Comparison of ENCODE assay signal across 9 cellular contexts in the genomic region with DNA sequence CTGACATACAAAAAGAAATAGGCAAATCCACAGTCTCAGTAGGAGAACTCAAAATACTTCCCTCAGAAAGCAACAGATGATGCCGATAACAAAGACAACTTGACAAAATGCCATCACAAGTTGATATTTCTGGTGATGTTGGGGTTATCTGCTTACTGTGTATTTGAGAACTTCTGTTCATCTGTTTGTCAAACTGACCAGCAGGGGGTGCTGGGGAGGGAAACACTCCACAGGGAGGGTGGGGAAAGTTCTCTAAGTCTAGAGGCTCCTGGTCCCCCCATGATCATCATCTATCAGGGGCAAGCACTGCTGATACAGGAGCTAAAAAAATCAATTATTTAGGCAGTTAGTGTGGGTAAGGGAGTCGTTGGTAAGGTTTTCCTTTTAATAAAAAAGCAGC. TPM values are rescaled to one million over a fixed set of nuclear protein-coding genes. Genes with fewer than 3 reads are reported as not detected.
A peak's percentile ranks its signal among the peaks of the same experiment; 100 is the strongest.
DNase-seq lines count a peak whose midpoint lies in the region; ATAC-seq lines count a peak whose summit lies in the region.
"Had no signal": no experiment of that assay in that cellular context is flagged by ENCODE, and none has a peak within 500 bp of the region (broad histone marks: within the 10 kb centered on the region; RNA-seq: fewer than 3 reads in every experiment).

No MANE protein-coding gene starts in this region.

- ATAC-seq in activated CD4-positive, CD25-positive, alpha-beta regulatory T cell treated with anti-CD3 and anti-CD28 coated beads, Interleukin-2, amount 50 U/mL, for 24 hours = no peak
- peak; percentile 73 for ATAC-seq in HG03064 (IDR thresholded peaks at IDR 0.05; ENCODE audit: low read depth, unreplicated experiment)
- ATAC-seq in activated CD4-positive, alpha-beta T cell treated with anti-CD3 and anti-CD28 coated beads for 36 hours = peak; percentile 51
- no peak for ATAC-seq in HG03159 (IDR thresholded peaks at IDR 0.05; ENCODE audit: unreplicated experiment)

- H3K9me3 Mint-ChIP-seq in activated CD4-positive, alpha-beta T cell treated with anti-CD3 and anti-CD28 coated beads for 36 hours (ENCODE audit: low read depth) = no peaks in the 10 kb centered on the region

- H3K27ac Mint-ChIP-seq in activated CD4-positive, alpha-beta T cell treated with anti-CD3 and anti-CD28 coated beads for 36 hours = no peak overlapping the region

- CTCF ChIA-PET in activated CD4-positive, alpha-beta T cell treated with anti-CD3 and anti-CD28 coated beads for 36 hours (lab: Charles Lee) = interaction anchor here (0.6 to 1.7 kb wide), 7 partner anchors 9 to 1608 kb away, joined by 3 to 7 read pairs (median 5); no protein-coding TSS in a partner anchor

- intact Hi-C loops in activated CD4-positive, alpha-beta T cell treated with anti-CD3 and anti-CD28 coated beads for 36 hours (cut with DNase I, micrococcal nuclease) = loop anchor here in 1 of 2 experiments (1.0 to 5.0 kb wide), 3 partner anchors 100 to 199 kb away; no protein-coding TSS in a partner anchor

- H3K36me3 Mint-ChIP-seq in activated CD4-positive, alpha-beta T cell treated with anti-CD3 and anti-CD28 coated beads for 36 hours (ENCODE audit: low read depth) = no peaks in the 10 kb centered on the region

- peaks cover 5% of the 10 kb centered on the region for H3K27me3 Mint-ChIP-seq in activated CD4-positive, alpha-beta T cell treated with anti-CD3 and anti-CD28 coated beads for 36 hours

- no peak overlapping the region for H3K4me3 Mint-ChIP-seq in activated CD4-positive, alpha-beta T cell treated with anti-CD3 and anti-CD28 coated beads for 36 hours

- peaks cover 7% of the 10 kb centered on the region for H3K4me1 Mint-ChIP-seq in activated CD4-positive, alpha-beta T cell treated with anti-CD3 and anti-CD28 coated beads for 36 hours

- POLR2A ChIA-PET in activated CD4-positive, alpha-beta T cell treated with anti-CD3 and anti-CD28 coated beads for 36 hours (lab: Charles Lee) = no interaction called here

- DNase-seq in activated CD4-positive, CD25-positive, alpha-beta regulatory T cell treated with anti-CD3 and anti-CD28 coated beads, Interleukin-2, amount 50 U/mL, for 16 hours (ENCODE audit: low read depth, low spot score) = peak; percentile 10
- DNase-seq in activated CD4-positive, alpha-beta T cell treated with anti-CD3 and anti-CD28 coated beads for 36 hours = peak; percentile 68
- DNase-seq in iPS-NIHi11 (ENCODE audit: low spot score) (peak; percentile 51), DMS153 (lab: John Stamatoyannopoulos, UW) (no peak)
- DNase-seq in stimulated activated CD8-positive, alpha-beta memory T cell treated with anti-CD3 and anti-CD28 coated beads, Interleukin-4, amount 100 ng/mL, for 24 hours (ENCODE audit: low read depth) = peak; percentile 29

RNA-seq across cellular contexts. Expression of a gene that starts 19.2 kb away (rescaled TPM):
- 1 to 10 TPM in 1 of 2 experiments, under 1 TPM in 1; 0.50 to 1.2 TPM for total RNA-seq in activated CD4-positive, alpha-beta T cell treated with anti-CD3 and anti-CD28 coated beads for 36 hours
- total RNA-seq: pulmonary artery endothelial cell had no signal

Comparison
In these comparisons a context has a peak if more than half of its experiments do, and no peak if none do; other contexts are left out.
1. ATAC-seq: peak in HG03064 (single experiment) and activated CD4-positive, alpha-beta T cell treated with anti-CD3 and anti-CD28 coated beads for 36 hours (single experiment); none in activated CD4-positive, CD25-positive, alpha-beta regulatory T cell treated with anti-CD3 and anti-CD28 coated beads, Interleukin-2, amount 50 U/mL, for 24 hours (0 of 2) and HG03159 (single experiment).